Comparison of ENCODE assay signal across 18 cellular contexts in genomic region chr17:47611372-47612350, GRCh38. TPM values are rescaled to one million over a fixed set of nuclear protein-coding genes. Genes with fewer than 3 reads are reported as not detected.
DNase-seq lines count a peak whose midpoint lies in the region; ATAC-seq and TF ChIP-seq lines count a peak whose summit lies in the region.
"Had no signal": no experiment of that assay in that cellular context is flagged by ENCODE, and none has a peak within 500 bp of the region (broad histone marks: within the 10 kb centered on the region; RNA-seq: fewer than 3 reads in every experiment).

No MANE protein-coding gene starts in this region.

- H3K4me3 ChIP-seq in HUES48 (ENCODE audit: low read depth, low read length) (no peak overlapping the region), adipocyte (ENCODE audit: low read length) (no peak overlapping the region), mesenchymal stem cell (ENCODE audit: insufficient read depth in 1 of 2, low read depth in 1 of 2, low read length in 2 of 2) (no peak overlapping the region), breast epithelium (no peak overlapping the region)

- no peak overlapping the region for H4K91ac ChIP-seq in mesenchymal stem cell (ENCODE audit: low read length)

- H3K4ac ChIP-seq in mesenchymal stem cell (ENCODE audit: low read depth in 1 of 2, low read length in 2 of 2), result no peak overlapping the region

- peak overlapping the region; percentile 46 for H3K27ac ChIP-seq in C4-2B
- H3K27ac ChIP-seq in HUES48 (ENCODE audit: low read depth, low read length), result peak overlapping the region; percentile 17
- H3K27ac ChIP-seq in mesenchymal stem cell (ENCODE audit: low read length, poor library complexity, severe bottlenecking), result peak overlapping the region; percentile 6
- no peak overlapping the region for H3K27ac ChIP-seq in breast epithelium

- peaks cover 66% of the 10 kb centered on the region for H3K36me3 ChIP-seq in HUES48 (ENCODE audit: control insufficient read depth, insufficient read depth, low read length)
- H3K36me3 ChIP-seq in adipocyte (ENCODE audit: control insufficient read depth, insufficient read depth, low read length, severe bottlenecking), result peaks cover 60% of the 10 kb centered on the region
- H3K36me3 ChIP-seq in mesenchymal stem cell (ENCODE audit: control insufficient read depth in 1 of 2, insufficient read depth in 2 of 2, low read depth in 1 of 2, low read length in 2 of 2), result peaks cover 34 to 77% of the 10 kb centered on the region in 2 experiments
- H3K36me3 ChIP-seq in breast epithelium, result peaks cover 4% of the 10 kb centered on the region

- no peak overlapping the region for H3K4me2 ChIP-seq in mesenchymal stem cell (ENCODE audit: low read length, poor library complexity, severe bottlenecking)

- H3K14ac ChIP-seq in mesenchymal stem cell (ENCODE audit: low read length in 2 of 2), result no peak overlapping the region

- H2AFZ ChIP-seq in mesenchymal stem cell (ENCODE audit: low read depth, low read length), result no peak overlapping the region

- peak overlapping the region; percentile 7 for H4K8ac ChIP-seq in mesenchymal stem cell (ENCODE audit: low read length)

- H3K18ac ChIP-seq in mesenchymal stem cell (ENCODE audit: low read depth in 1 of 2, low read length in 2 of 2), result no peak overlapping the region

- TF ChIP-seq POLR2A in breast epithelium (IDR thresholded peaks at IDR 0.05), result no peak

- H3K9me3 ChIP-seq in HUES48 (ENCODE audit: control insufficient read depth, insufficient read depth, low read length) (no peaks in the 10 kb centered on the region), adipocyte (ENCODE audit: control insufficient read depth, low read length) (no peaks in the 10 kb centered on the region), mesenchymal stem cell (ENCODE audit: control insufficient read depth, low read length) (no peaks in the 10 kb centered on the region), breast epithelium (no peaks in the 10 kb centered on the region)
- H3K9me3 ChIP-seq: BE2C had no signal

- H3K27me3 ChIP-seq in HUES48 (ENCODE audit: control insufficient read depth, insufficient read depth, low read length) (no peaks in the 10 kb centered on the region), adipocyte (replicated peaks; ENCODE audit: control insufficient read depth, insufficient read depth, low read length) (no peaks in the 10 kb centered on the region), mesenchymal stem cell (ENCODE audit: control insufficient read depth in 1 of 2, insufficient read depth in 1 of 2, low read length in 2 of 2) (no peaks in the 10 kb centered on the region), breast epithelium (no peaks in the 10 kb centered on the region)
- H3K27me3 ChIP-seq: BE2C had no signal

- no peak overlapping the region for H2BK15ac ChIP-seq in mesenchymal stem cell (ENCODE audit: low read depth, poor library complexity, severe bottlenecking)

- H3K4me1 ChIP-seq in HUES48 (ENCODE audit: control insufficient read depth, insufficient read depth, low read length) (no peaks in the 10 kb centered on the region), adipocyte (ENCODE audit: control insufficient read depth, insufficient read depth, low read length) (peaks cover 12% of the 10 kb centered on the region), mesenchymal stem cell (ENCODE audit: control insufficient read depth, insufficient read depth, low read depth, low read length) (peaks cover 9% of the 10 kb centered on the region), breast epithelium (no peaks in the 10 kb centered on the region)
- H3K4me1 ChIP-seq: BE2C had no signal

- ATAC-seq in HG03439 (IDR thresholded peaks at IDR 0.05; ENCODE audit: unreplicated experiment) (no peak), HG03520 (IDR thresholded peaks at IDR 0.05; ENCODE audit: unreplicated experiment) (no peak)
- ATAC-seq: natural killer cell treated with Interleukin-12 subunit alpha and Interleukin-12 subunit beta and Interleukin-15 and Interleukin-18, amount 100 ng/mL, for 72 hours had no signal

- TF ChIP-seq CTCF in C4-2B (conservative IDR thresholded peaks at IDR 0.05), result no peak
- no peak for TF ChIP-seq CTCF in breast epithelium (IDR thresholded peaks at IDR 0.05)

- WGBS in mesenchymal stem cell, result 90% methylated on average over 3 of the region's 5 CpGs

- H3K79me1 ChIP-seq in mesenchymal stem cell (replicated peaks; ENCODE audit: low read length, poor library complexity, severe bottlenecking), result peaks cover 22% of the 10 kb centered on the region

- intact Hi-C loops in breast epithelium (cut with DNase I; ENCODE audit: low total_unique reads), result no loop called here

- no peak overlapping the region for H2AK5ac ChIP-seq in mesenchymal stem cell (ENCODE audit: low read length, severe bottlenecking)

- no peak overlapping the region for H3K23ac ChIP-seq in mesenchymal stem cell (ENCODE audit: low read length in 2 of 2)

- H3K9ac ChIP-seq in HUES48 (ENCODE audit: low read depth, low read length) (no peak overlapping the region), adipocyte (ENCODE audit: low read length) (no peak overlapping the region), mesenchymal stem cell (ENCODE audit: low read length) (peak overlapping the region; percentile 54)

- no peak overlapping the region for H2BK12ac ChIP-seq in mesenchymal stem cell (ENCODE audit: low read length in 2 of 2)

- no peak overlapping the region for H2BK5ac ChIP-seq in mesenchymal stem cell (ENCODE audit: low read depth, low read length, poor library complexity, severe bottlenecking)

- H2BK120ac ChIP-seq in mesenchymal stem cell (ENCODE audit: low read depth, low read length), result no peak overlapping the region

- DNase-seq in adipocyte (ENCODE audit: low read depth) (peak; percentile 34), mesenchymal stem cell (no peak), breast epithelium (ENCODE audit: low spot score in 2 of 2) (no peak)
- no peak for DNase-seq in activated CD4-positive, alpha-beta T cell treated with anti-CD3 and anti-CD28 coated beads, Interleukin-2, amount 50 U/mL, for 4 hours
- DNase-seq: activated CD4-positive, CD25-positive, alpha-beta regulatory T cell; activated CD8-positive, alpha-beta memory T cell treated with anti-CD3 and anti-CD28 coated beads, Interleukin-2, amount 50 U/mL, for 48 hours; activated naive CD4-positive, alpha-beta T cell treated with anti-CD3 and anti-CD28 coated beads, Interleukin-2, amount 50 U/mL, for 16 hours; BE2C; NCI-H1048; NCI-H2107; NK-92 treated with Interleukin-12 subunit alpha and Interleukin-12 subunit beta, amount 100 ng/mL, for 24 hours; retina; Right ventricle myocardium superior had no signal

RNA-seq across cellular contexts. Expression of gene KPNB1, which starts 38.1 kb away (rescaled TPM):
- polyA plus RNA-seq in mesenchymal stem cell (2013, experiment 1 of 2), result 228 TPM
- polyA plus RNA-seq in mesenchymal stem cell (2013, experiment 2 of 2), result 191 TPM
- total RNA-seq in breast epithelium, result 100 to 1,000 TPM; 148 to 238 (median 189) TPM

Comparison
In these comparisons a context has a peak if more than half of its experiments do, and no peak if none do; other contexts are left out.
1. H3K27ac ChIP-seq: peak in C4-2B (single experiment), HUES48 (single experiment) and mesenchymal stem cell (single experiment); none in breast epithelium (0 of 2).